Comparison of ENCODE assay signal across 1 cellular context in the genomic region with DNA sequence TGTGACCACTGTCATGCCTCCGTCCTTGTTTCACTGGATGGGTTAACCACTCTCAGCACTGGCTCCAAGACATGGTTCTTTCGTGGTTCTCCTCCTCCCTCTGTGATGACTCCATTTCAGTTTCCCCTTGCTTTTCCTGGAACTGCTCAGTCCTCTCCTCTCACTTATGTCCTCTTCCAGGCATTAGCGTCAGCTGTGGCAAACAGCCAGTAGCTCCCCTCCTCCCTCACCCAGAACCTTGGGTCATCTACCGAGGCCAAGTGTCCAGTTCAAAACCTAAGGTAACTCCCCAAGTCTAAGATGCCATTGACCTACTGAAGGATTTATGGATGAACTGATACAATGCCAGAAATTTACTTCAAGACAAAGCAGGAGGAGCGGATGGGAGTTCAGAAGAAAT.
TF ChIP-seq lines count a peak whose summit lies in the region.

No MANE protein-coding gene starts in this region.

TF ChIP-seq in H1, 55 proteins besides CTCF, POLR2A, EP300 and RAD21:
- no peak for TF ChIP-seq CBX8 (IDR thresholded peaks at IDR 0.05; ENCODE audit: borderline replicate concordance, low read depth, low read length)
- no peak for TF ChIP-seq BRCA1 (IDR thresholded peaks at IDR 0.05; ENCODE audit: low read depth, low read length)
- TF ChIP-seq PHF8 (conservative IDR thresholded peaks at IDR 0.05; ENCODE audit: low read depth, low read length), result no peak
- no peak for TF ChIP-seq KDM5A (IDR thresholded peaks at IDR 0.05; ENCODE audit: low read length)
- TF ChIP-seq TCF12 (IDR thresholded peaks at IDR 0.05; ENCODE audit: low read depth, low read length), result no peak
